ENCODE assay signal across 8 cellular contexts in the genomic region with DNA sequence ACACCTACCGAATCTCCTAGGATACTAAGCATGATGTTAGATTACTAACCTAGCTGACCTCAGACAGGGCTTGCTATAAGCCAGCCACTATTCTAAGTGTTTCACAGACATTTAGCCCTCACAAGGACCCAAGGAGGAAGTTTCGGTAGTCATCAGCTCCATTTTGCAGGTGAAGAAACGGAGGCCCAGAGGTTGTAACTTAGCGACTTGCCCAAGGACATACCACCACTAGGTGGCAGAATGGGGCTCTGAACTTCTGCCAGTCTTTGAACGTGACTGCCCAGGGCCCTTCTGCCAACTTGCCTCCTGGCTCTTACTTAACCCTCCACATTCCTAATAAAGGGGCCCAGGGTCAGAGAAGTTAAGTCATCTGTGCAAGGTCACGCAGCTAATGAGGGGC.
DNase-seq lines count a peak whose midpoint lies in the region; ATAC-seq, FAIRE-seq and TF ChIP-seq lines count a peak whose summit lies in the region.

No MANE protein-coding gene starts in this region.

- H3K9me3 ChIP-seq in RWPE2 (ENCODE audit: severe bottlenecking) (no peaks in the 10 kb centered on the region), body of pancreas (no peaks in the 10 kb centered on the region)

- H3K4me3 ChIP-seq in RWPE2 (ENCODE audit: severe bottlenecking) (no peak overlapping the region), body of pancreas (no peak overlapping the region)

- H3K27ac ChIP-seq in RWPE2 (ENCODE audit: poor library complexity, severe bottlenecking) (no peak overlapping the region), body of pancreas (no peak overlapping the region)

- TF ChIP-seq POLR2A in body of pancreas (IDR thresholded peaks at IDR 0.05) = no peak

- H3K4me1 ChIP-seq in RWPE2 (ENCODE audit: insufficient read depth, poor library complexity, severe bottlenecking) = no peaks in the 10 kb centered on the region
- H3K4me1 ChIP-seq in body of pancreas = no peaks in the 10 kb centered on the region

- no peaks in the 10 kb centered on the region for H3K27me3 ChIP-seq in RWPE2 (ENCODE audit: insufficient read depth, poor library complexity, severe bottlenecking)
- H3K27me3 ChIP-seq in body of pancreas = no peaks in the 10 kb centered on the region

- ATAC-seq in RWPE2 (ENCODE audit: low read depth) (no peak), body of pancreas (no peak), GM18858 (IDR thresholded peaks at IDR 0.05; ENCODE audit: unreplicated experiment) (no peak)

- intact Hi-C loops in body of pancreas (cut with DNase I) = no loop called here

- peak; percentile 50 for TF ChIP-seq CTCF in RWPE2 (IDR thresholded peaks at IDR 0.05; ENCODE audit: poor library complexity, severe bottlenecking)
- TF ChIP-seq CTCF in body of pancreas (IDR thresholded peaks at IDR 0.05) = peak; percentile 43 to 59 (median 53)

- FAIRE-seq in urothelium cell line (lab: Jason Lieb, UNC) = no peak

- no peaks in the 10 kb centered on the region for H3K36me3 ChIP-seq in RWPE2 (ENCODE audit: low read depth)
- no peaks in the 10 kb centered on the region for H3K36me3 ChIP-seq in body of pancreas (replicated peaks in 1 of 2; ENCODE audit: insufficient read depth in 1 of 2, low read depth in 2 of 2)

- peak; percentile 3 for DNase-seq in DMS153 (lab: John Stamatoyannopoulos, UW)
- peak; percentile 65 for DNase-seq in HT-29 (ENCODE audit: low spot score)
- no peak for DNase-seq in RWPE2 (ENCODE audit: low spot score)
- peak; percentile 52 to 73 (median 60) for DNase-seq in body of pancreas
- peak; percentile 12 to 56 for DNase-seq in lung microvascular endothelial cell (ENCODE audit: low read depth in 2 of 2)
- peak; percentile 51 for DNase-seq in urothelium cell line (ENCODE audit: low spot score)
- DNase-seq in dedifferentiated amniotic fluid mesenchymal stem cell (ENCODE audit: extremely low spot score) = no peak

- WGBS in body of pancreas, 2 donors = 39 to 42% methylated on average over 5 to 6 of the region's 6 CpGs

Comparison
In these comparisons a context has a peak if more than half of its experiments do, and no peak if none do; other contexts are left out.
1. DNase-seq: peak in DMS153 (single experiment), HT-29 (single experiment), body of pancreas (4 of 4), lung microvascular endothelial cell (2 of 2) and urothelium cell line (single experiment); none in RWPE2 (single experiment) and dedifferentiated amniotic fluid mesenchymal stem cell (single experiment).